Comparison of ENCODE assay signal across 17 cellular contexts in the genomic region with DNA sequence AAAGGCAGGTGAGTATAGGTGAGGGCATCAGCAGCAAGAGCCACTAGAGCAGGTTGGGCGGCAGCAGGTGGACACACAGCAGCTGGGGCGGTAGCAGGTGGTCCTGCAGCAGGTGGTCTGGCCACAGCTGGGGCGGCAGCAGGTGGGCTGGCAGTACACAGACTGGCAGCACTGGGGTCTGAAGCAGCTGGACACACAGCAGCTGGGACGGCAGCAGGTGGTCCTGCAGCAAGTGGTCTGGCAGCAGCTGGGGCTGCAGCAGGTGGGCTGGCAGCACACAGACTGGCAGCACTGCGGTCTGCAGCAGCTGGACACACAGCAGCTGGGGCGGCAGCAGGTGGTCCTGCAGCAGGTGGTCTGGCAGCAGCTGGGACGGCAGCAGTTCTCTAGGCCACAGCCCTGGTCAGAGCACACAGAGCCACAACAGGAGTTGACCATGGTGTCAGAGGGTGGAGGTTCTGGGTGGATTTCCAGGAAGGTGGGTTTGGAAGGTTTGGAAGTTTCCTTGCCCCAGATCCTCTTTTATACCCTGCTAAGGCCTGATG. TPM values are rescaled to one million over a fixed set of nuclear protein-coding genes. Genes with fewer than 3 reads are reported as not detected.
DNase-seq lines count a peak whose midpoint lies in the region; ATAC-seq, FAIRE-seq and TF ChIP-seq lines count a peak whose summit lies in the region.
"Had no signal": no experiment of that assay in that cellular context is flagged by ENCODE, and none has a peak within 500 bp of the region (broad histone marks: within the 10 kb centered on the region; RNA-seq: fewer than 3 reads in every experiment).

A gene (minus strand): TSS at position 495 of the 545 bp plus-strand sequence. CDS start 57 bp downstream, at position 438.

- FAIRE-seq in H1 (lab: Jason Lieb, UNC): no peak

- H4K8ac ChIP-seq in H1 (ENCODE audit: extremely low read depth, insufficient read depth, low read length): no peak within 1 kb of the TSS

- H4K20me1 ChIP-seq in H1 (replicated peaks in 1 of 2; ENCODE audit: control insufficient read depth in 1 of 2, insufficient read depth in 2 of 2, low read length in 2 of 2) (no peaks in the 10 kb centered on the region), neural progenitor cell (ENCODE audit: low read depth) (no peaks in the 10 kb centered on the region)

- H3K18ac ChIP-seq in H1 (ENCODE audit: extremely low read depth, low read length): no peak within 1 kb of the TSS

- no peak within 1 kb of the TSS for H2BK20ac ChIP-seq in H1 (ENCODE audit: low read length)

- ATAC-seq in activated T-cell treated with anti-CD3 and anti-CD28 coated beads, Interleukin-2, amount 50 U/mL, for 4 hours: no peak
- ATAC-seq in activated naive CD4-positive, alpha-beta T cell treated with anti-CD3 and anti-CD28 coated beads, Interleukin-2, amount 50 U/mL, for 72 hours: no peak
- no peak for ATAC-seq in aorta (ENCODE audit: low FRiP score)
- ATAC-seq: CD8-positive, alpha-beta T cell; SK-N-SH treated with all-trans-retinoic acid at 6 μM for 48 hours had no signal

- H3K36me3 Mint-ChIP-seq in HFFc6 (ENCODE audit: low read depth) (no peaks in the 10 kb centered on the region), neural progenitor cell (no peaks in the 10 kb centered on the region)
- H3K36me3 Mint-ChIP-seq in activated T-cell treated with anti-CD3 and anti-CD28 coated beads, Interleukin-2, amount 50 U/mL, for 4 hours (ENCODE audit: insufficient read depth): no peaks in the 10 kb centered on the region
- no peaks in the 10 kb centered on the region for H3K36me3 Mint-ChIP-seq in activated naive CD4-positive, alpha-beta T cell treated with anti-CD3 and anti-CD28 coated beads, Interleukin-2, amount 50 U/mL, for 72 hours
- H3K36me3 Mint-ChIP-seq: CD8-positive, alpha-beta T cell had no signal

- DNase-seq in HFFc6 (no peak), H1 (ENCODE audit: low read depth in 1 of 2, low spot score in 2 of 2) (no peak), neural progenitor cell (ENCODE audit: low spot score) (no peak), vagina (ENCODE audit: extremely low spot score in 2 of 2) (no peak), aorta (no peak)
- no peak for DNase-seq in activated T-cell treated with anti-CD3 and anti-CD28 coated beads, Interleukin-2, amount 50 U/mL, for 4 hours
- DNase-seq in activated naive CD4-positive, alpha-beta T cell treated with anti-CD3 and anti-CD28 coated beads, Interleukin-2, amount 50 U/mL, for 72 hours (ENCODE audit: low spot score in 2 of 2): no peak
- DNase-seq: BE2C; CD8-positive, alpha-beta T cell; DMS79 treated with DMSO at 0.1 percent for 48 hours; NCI-H187 treated with DMSO at 0.1 percent for 48 hours; NCI-H526 treated with DMSO at 0.1 percent for 48 hours; SHP77 had no signal

- intact Hi-C loops in vagina (cut with DNase I): no loop called here
- intact Hi-C loops in aorta (cut with DNase I): no loop called here

- H3K4me2 ChIP-seq in H1 (ENCODE audit: insufficient read depth in 1 of 2, low read depth in 2 of 2, low read length in 2 of 2): no peak within 1 kb of the TSS
- H3K4me2 ChIP-seq in neural progenitor cell: no peak within 1 kb of the TSS

- H3K27me3 ChIP-seq in H1 (replicated peaks in 1 of 4; ENCODE audit: control insufficient read depth in 3 of 4, extremely low read depth in 1 of 4, insufficient read depth in 3 of 4, low read length in 3 of 4): no peaks in the 10 kb centered on the region
- H3K27me3 ChIP-seq in neural progenitor cell: no peaks in the 10 kb centered on the region
- H3K27me3 ChIP-seq in vagina: no peaks in the 10 kb centered on the region
- no peaks in the 10 kb centered on the region for H3K27me3 ChIP-seq in aorta (ENCODE audit: control insufficient read depth in 1 of 2, insufficient read depth in 2 of 2, low read length in 1 of 2)

- no peaks in the 10 kb centered on the region for H3K79me1 ChIP-seq in H1 (ENCODE audit: low read depth, low read length)

- CTCF ChIA-PET in H1 (lab: Charles Lee; ENCODE audit: partially characterized antibody): interaction anchor here (0.8 kb wide), 1 partner anchor 150 kb away, joined by 3 read pairs; no protein-coding TSS in a partner anchor

- H3K4me3 ChIP-seq in H1 (ENCODE audit: extremely low read depth in 1 of 4, insufficient read depth in 2 of 4, low read depth in 3 of 4, low read length in 4 of 4) (no peak within 1 kb of the TSS), neural progenitor cell (no peak within 1 kb of the TSS), vagina (no peak within 1 kb of the TSS), aorta (ENCODE audit: low read length in 2 of 2) (no peak within 1 kb of the TSS)

- no peak for TF ChIP-seq POLR2A in H1 (IDR thresholded peaks at IDR 0.05; ENCODE audit: control extremely low read depth in 1 of 2, low read depth in 2 of 2, low read length in 2 of 2)
- TF ChIP-seq POLR2A in vagina (IDR thresholded peaks at IDR 0.05): no peak

- peak within 1 kb of the TSS; percentile 68 for H3K27ac Mint-ChIP-seq in HFFc6
- H3K27ac Mint-ChIP-seq in neural progenitor cell: no peak within 1 kb of the TSS
- no peak within 1 kb of the TSS for H3K27ac Mint-ChIP-seq in activated naive CD4-positive, alpha-beta T cell treated with anti-CD3 and anti-CD28 coated beads, Interleukin-2, amount 50 U/mL, for 72 hours
- H3K27ac Mint-ChIP-seq: CD8-positive, alpha-beta T cell had no signal

- TF ChIP-seq EP300 in H1 (IDR thresholded peaks at IDR 0.05; ENCODE audit: borderline replicate concordance in 1 of 2, low read depth in 2 of 2, low read length in 2 of 2): no peak

- H3K27me3 Mint-ChIP-seq in HFFc6 (ENCODE audit: insufficient read depth) (peaks cover 1% of the 10 kb centered on the region; the same call in 1 of the 2 replicates), neural progenitor cell (ENCODE audit: insufficient read depth, low read depth) (no peaks in the 10 kb centered on the region)
- H3K27me3 Mint-ChIP-seq in activated T-cell treated with anti-CD3 and anti-CD28 coated beads, Interleukin-2, amount 50 U/mL, for 4 hours (ENCODE audit: low read depth): no peaks in the 10 kb centered on the region

- H3K36me3 ChIP-seq in H1 (ENCODE audit: control insufficient read depth in 2 of 4, insufficient read depth in 4 of 4, low read length in 3 of 4) (no peaks in the 10 kb centered on the region), neural progenitor cell (no peaks in the 10 kb centered on the region), vagina (no peaks in the 10 kb centered on the region), aorta (ENCODE audit: control insufficient read depth in 1 of 2, insufficient read depth in 2 of 2, low read length in 1 of 2) (no peaks in the 10 kb centered on the region)
- H3K36me3 ChIP-seq: BE2C had no signal

- H3K4me3 Mint-ChIP-seq in HFFc6: no peak within 1 kb of the TSS
- H3K4me3 Mint-ChIP-seq in neural progenitor cell: no peak within 1 kb of the TSS
- no peak within 1 kb of the TSS for H3K4me3 Mint-ChIP-seq in activated T-cell treated with anti-CD3 and anti-CD28 coated beads, Interleukin-2, amount 50 U/mL, for 4 hours
- H3K4me3 Mint-ChIP-seq: CD8-positive, alpha-beta T cell had no signal

- peaks cover 30% of the 10 kb centered on the region for H3K4me1 Mint-ChIP-seq in HFFc6 (ENCODE audit: low read depth)
- H3K4me1 Mint-ChIP-seq in neural progenitor cell: no peaks in the 10 kb centered on the region
- peaks cover 5% of the 10 kb centered on the region for H3K4me1 Mint-ChIP-seq in activated T-cell treated with anti-CD3 and anti-CD28 coated beads, Interleukin-2, amount 50 U/mL, for 4 hours (ENCODE audit: low read depth)

- H3K9me3 ChIP-seq in H1 (ENCODE audit: insufficient read depth in 2 of 2, low read depth in 1 of 2, low read length in 1 of 2): no peaks in the 10 kb centered on the region
- no peaks in the 10 kb centered on the region for H3K9me3 ChIP-seq in neural progenitor cell (ENCODE audit: low read depth)
- no peaks in the 10 kb centered on the region for H3K9me3 ChIP-seq in vagina
- H3K9me3 ChIP-seq in aorta (ENCODE audit: control insufficient read depth, low read length): peaks cover 1% of the 10 kb centered on the region
- H3K9me3 ChIP-seq: BE2C had no signal

- no peak within 1 kb of the TSS for H2AK5ac ChIP-seq in H1 (ENCODE audit: low read depth, low read length)

- no peak within 1 kb of the TSS for H3K56ac ChIP-seq in H1 (replicated peaks; ENCODE audit: insufficient read length, low read depth, low read length)

- WGBS in H1 (ENCODE audit: extremely low coverage in 1 of 2, insufficient coverage in 1 of 2, insufficient read length in 1 of 2, insufficient replicate concordance in 2 of 2, low coverage in 1 of 2, low lambda C conversion rate in 2 of 2, missing lambda C conversion rate in 1 of 2), 2 experiments: 86% methylated on average over 7 of the region's 7 CpGs; no CpG with 5 or more reads in 1 of the 2 experiments
- 85 to 86% methylated on average over 7 of the region's 7 CpGs for WGBS in aorta, 2 donors

- no peak within 1 kb of the TSS for H3K4ac ChIP-seq in H1 (replicated peaks; ENCODE audit: insufficient read length, low read depth, low read length)

- H3F3A ChIP-seq in neural progenitor cell (ENCODE audit: low read depth): no peaks in the 10 kb centered on the region

- no peaks in the 10 kb centered on the region for H3K4me1 ChIP-seq in H1 (replicated peaks in 1 of 4; ENCODE audit: control insufficient read depth in 3 of 4, insufficient read depth in 4 of 4, low read length in 3 of 4)
- H3K4me1 ChIP-seq in neural progenitor cell: no peaks in the 10 kb centered on the region
- H3K4me1 ChIP-seq in vagina: peaks cover 4% of the 10 kb centered on the region
- peaks cover 0 to 1% of the 10 kb centered on the region in 2 donors for H3K4me1 ChIP-seq in aorta (ENCODE audit: control insufficient read depth in 1 of 2, insufficient read depth in 2 of 2, low read length in 2 of 2)
- H3K4me1 ChIP-seq: BE2C had no signal

- H3K79me2 ChIP-seq in H1 (ENCODE audit: control insufficient read depth in 1 of 2, insufficient read depth in 2 of 2, low read length in 2 of 2): no peaks in the 10 kb centered on the region
- no peaks in the 10 kb centered on the region for H3K79me2 ChIP-seq in neural progenitor cell (ENCODE audit: low read depth)

- TF ChIP-seq RAD21 in H1 (IDR thresholded peaks at IDR 0.05 in 1 of 2, conservative IDR thresholded peaks at IDR 0.05 in 1 of 2; ENCODE audit: low read depth in 2 of 2, low read length in 2 of 2): no peak

- no peak within 1 kb of the TSS for H3K14ac ChIP-seq in H1 (ENCODE audit: insufficient read length)

- H2AFZ ChIP-seq in H1 (ENCODE audit: low read length) (no peak within 1 kb of the TSS), neural progenitor cell (replicated peaks) (peak within 1 kb of the TSS; percentile 54)

- H2BK120ac ChIP-seq in H1 (replicated peaks; ENCODE audit: low read depth, low read length): no peak within 1 kb of the TSS

- H2BK12ac ChIP-seq in H1 (ENCODE audit: low read depth, low read length): no peak within 1 kb of the TSS

- POLR2A ChIA-PET in H1 (lab: Charles Lee; ENCODE audit: partially characterized antibody): no interaction called here

- no peak within 1 kb of the TSS for H4K5ac ChIP-seq in H1 (ENCODE audit: insufficient read length, low read depth, low read length)

- H3K23ac ChIP-seq in H1 (ENCODE audit: insufficient read length): no peak within 1 kb of the TSS

- H2BK5ac ChIP-seq in H1 (ENCODE audit: low read depth, low read length): no peak within 1 kb of the TSS

- TF ChIP-seq CTCF in HFFc6 (IDR thresholded peaks at IDR 0.05) (no peak), H1 (IDR thresholded peaks at IDR 0.05; ENCODE audit: control extremely low read depth in 1 of 3, insufficient read depth in 1 of 3, low read depth in 1 of 3, low read length in 3 of 3) (no peak), neural progenitor cell (IDR thresholded peaks at IDR 0.05) (no peak), vagina (IDR thresholded peaks at IDR 0.05) (no peak)

- no peak within 1 kb of the TSS for H3K9ac ChIP-seq in H1 (replicated peaks in 1 of 4; ENCODE audit: extremely low read depth in 1 of 4, low read depth in 3 of 4, low read length in 3 of 4)
- no peak within 1 kb of the TSS for H3K9ac ChIP-seq in neural progenitor cell

- H2BK15ac ChIP-seq in H1 (ENCODE audit: low read length): no peak within 1 kb of the TSS

- H3K27ac ChIP-seq in H1 (ENCODE audit: low read depth, low read length) (no peak within 1 kb of the TSS), neural progenitor cell (no peak within 1 kb of the TSS), vagina (peak within 1 kb of the TSS; percentile 44), aorta (ENCODE audit: low read depth in 1 of 2, low read length in 2 of 2) (no peak within 1 kb of the TSS)

- peak within 1 kb of the TSS; percentile 7 for H4K91ac ChIP-seq in H1 (replicated peaks; ENCODE audit: insufficient read length, low read length)

- no peaks in the 10 kb centered on the region for H3K23me2 ChIP-seq in H1 (ENCODE audit: low read depth, low read length)

- H3K9me3 Mint-ChIP-seq in HFFc6: no peaks in the 10 kb centered on the region
- no peaks in the 10 kb centered on the region for H3K9me3 Mint-ChIP-seq in neural progenitor cell
- H3K9me3 Mint-ChIP-seq in activated T-cell treated with anti-CD3 and anti-CD28 coated beads, Interleukin-2, amount 50 U/mL, for 4 hours: no peaks in the 10 kb centered on the region
- no peaks in the 10 kb centered on the region for H3K9me3 Mint-ChIP-seq in activated naive CD4-positive, alpha-beta T cell treated with anti-CD3 and anti-CD28 coated beads, Interleukin-2, amount 50 U/mL, for 72 hours
- H3K9me3 Mint-ChIP-seq: CD8-positive, alpha-beta T cell had no signal

RNA-seq across cellular contexts. Expression of the gene that starts here (rescaled TPM):
- not detected for total RNA-seq in HFFc6 (2021; fragmentation: NEBNext Ultra II Directional; extraction: Animal tissue kit (Norgen Biotek cat#: 25700))
- total RNA-seq in H1 (2021; fragmentation: NEBNext Ultra II Directional; extraction: Animal tissue kit (Norgen Biotek cat#: 25700)): not detected in 2 replicates
- polyA plus RNA-seq in H1 (2011; rRNA removed) (not detected in 2 replicates), aorta (not detected)
- polyA plus RNA-seq in H1 (2011; cell fraction: cytosol; rRNA removed): not detected
- polyA plus RNA-seq in H1 (2011; cell fraction: nucleus; rRNA removed): not detected
- not detected in 4 replicates for polyA plus RNA-seq in H1 (2012, experiment 1 of 2)
- not detected for polyA plus RNA-seq in H1 (2012, experiment 2 of 2)
- polyA plus RNA-seq in H1 (2013, experiment 1 of 2): not detected
- not detected for polyA plus RNA-seq in H1 (2013, experiment 2 of 2)
- polyA minus RNA-seq in H1 (2011; rRNA and poly(A)+ RNA removed): not detected in 2 replicates
- polyA minus RNA-seq in H1 (2011; cell fraction: cytosol; rRNA and poly(A)+ RNA removed): not detected
- not detected for polyA minus RNA-seq in H1 (2011; cell fraction: nucleus; rRNA and poly(A)+ RNA removed)
- total RNA-seq in neural progenitor cell (ENCODE audit: low replicate concordance) (not detected in 2 replicates), vagina (not detected), aorta (not detected)
- total RNA-seq in activated T-cell treated with anti-CD3 and anti-CD28 coated beads, Interleukin-2, amount 50 U/mL, for 4 hours: not detected
- not detected for total RNA-seq in activated naive CD4-positive, alpha-beta T cell treated with anti-CD3 and anti-CD28 coated beads, Interleukin-2, amount 50 U/mL, for 72 hours
- total RNA-seq: CD8-positive, alpha-beta T cell; G401; HT-29; OCI-LY7 had no signal
